8 cellular contexts compared by ENCODE assay signal in genomic region chr3:151086484-151087456, GRCh38.
DNase-seq lines count a peak whose midpoint lies in the region; ATAC-seq and TF ChIP-seq lines count a peak whose summit lies in the region.

No MANE protein-coding gene starts in this region.

- TF ChIP-seq CTCF in choroid plexus epithelial cell (conservative IDR thresholded peaks at IDR 0.05; ENCODE audit: low read depth, low read length), result peak; percentile 79

- H3K4me3 ChIP-seq in choroid plexus epithelial cell (ENCODE audit: low read depth, low read length), result peak overlapping the region; percentile 65

- ATAC-seq in HG03064 (IDR thresholded peaks at IDR 0.05; ENCODE audit: low read depth, unreplicated experiment), result peak; percentile 70

- peak; percentile 91 for DNase-seq in SIG-M5 treated with dmso at 0.1 percent for 504 hours (lab: John Stamatoyannopoulos, UW; ENCODE audit: unreplicated experiment)
- DNase-seq in SIG-M5 (lab: John Stamatoyannopoulos, UW), result no peak
- peak; percentile 89 for DNase-seq in NCI-H2107 treated with DMSO at 0.1 percent for 48 hours (lab: John Stamatoyannopoulos, UW; ENCODE audit: unreplicated experiment)
- peak; percentile 35 to 52 for DNase-seq in activated CD4-positive, alpha-beta T cell treated with anti-CD3 and anti-CD28 coated beads for 24 hours (ENCODE audit: low read depth in 2 of 2)
- peak; percentile 93 for DNase-seq in choroid plexus epithelial cell (ENCODE audit: low read depth)
- peak; percentile 89 for DNase-seq in kidney tubule cell (ENCODE audit: low spot score)
- peak; percentile 82 for DNase-seq in stimulated activated CD4-positive, alpha-beta T cell treated with anti-CD3 and anti-CD28 coated beads, Interleukin-15, amount 100 ng/mL, for 24 hours
